In the genomic region with DNA sequence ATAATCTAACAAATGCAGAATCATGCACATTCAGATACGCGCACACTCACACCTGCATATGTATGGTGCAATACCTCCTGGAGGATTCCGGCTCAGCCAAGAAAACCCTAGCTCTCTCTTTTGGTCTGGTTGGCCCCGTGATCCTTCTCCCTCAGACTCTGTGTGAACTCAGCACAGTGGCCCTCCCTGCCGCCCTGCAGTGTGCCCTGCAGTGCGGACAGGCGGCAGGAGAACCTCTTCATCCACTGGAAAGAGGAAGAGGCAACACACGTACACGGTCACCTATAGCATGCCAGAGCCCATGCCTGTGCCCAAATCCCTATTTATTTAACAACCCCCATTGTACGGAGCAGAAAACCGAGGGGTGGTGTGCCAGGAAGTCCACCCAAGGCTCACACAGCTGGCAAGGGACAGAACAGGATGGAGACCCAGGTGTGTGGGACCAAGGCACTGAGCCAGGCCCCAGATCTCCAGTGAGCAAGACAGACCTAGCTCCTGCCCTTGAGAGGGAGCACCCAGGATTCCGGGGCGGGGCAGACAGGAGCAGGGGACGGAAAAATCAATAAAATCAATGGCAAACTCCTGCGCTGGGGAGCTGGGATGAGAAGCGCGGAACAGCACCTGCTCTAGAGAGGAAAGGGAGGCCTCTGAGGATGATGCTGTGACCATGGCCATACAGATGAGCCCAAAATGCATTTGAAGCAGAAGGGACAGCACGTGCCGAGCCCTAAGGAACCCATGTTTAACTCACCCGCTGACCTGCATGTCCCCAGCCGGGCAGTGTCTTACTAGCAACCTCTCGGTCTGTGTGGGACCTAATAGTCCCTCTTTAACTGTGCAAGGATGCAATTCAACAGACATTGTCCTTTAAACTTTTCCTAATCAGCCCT, we compare ENCODE assay signal across 1 cellular context.
TF ChIP-seq lines count a peak whose summit lies in the region.

No MANE protein-coding gene starts in this region.

TF ChIP-seq in A549, 52 proteins besides CTCF, POLR2A, EP300 and RAD21 (continued from another document):
- no peak for TF ChIP-seq NPAS2 (CRISPR knock-in tag; IDR thresholded peaks at IDR 0.05; ENCODE audit: borderline replicate concordance)
- TF ChIP-seq SREBF2 (IDR thresholded peaks at IDR 0.05): no peak
- no peak for TF ChIP-seq TP53 (CRISPR knock-in tag; IDR thresholded peaks at IDR 0.05)
- TF ChIP-seq RNF2 (IDR thresholded peaks at IDR 0.05; ENCODE audit: borderline replicate concordance, low read depth): no peak
- TF ChIP-seq ZNF302 (CRISPR knock-in tag; IDR thresholded peaks at IDR 0.05): no peak
- TF ChIP-seq, protein P1, sequence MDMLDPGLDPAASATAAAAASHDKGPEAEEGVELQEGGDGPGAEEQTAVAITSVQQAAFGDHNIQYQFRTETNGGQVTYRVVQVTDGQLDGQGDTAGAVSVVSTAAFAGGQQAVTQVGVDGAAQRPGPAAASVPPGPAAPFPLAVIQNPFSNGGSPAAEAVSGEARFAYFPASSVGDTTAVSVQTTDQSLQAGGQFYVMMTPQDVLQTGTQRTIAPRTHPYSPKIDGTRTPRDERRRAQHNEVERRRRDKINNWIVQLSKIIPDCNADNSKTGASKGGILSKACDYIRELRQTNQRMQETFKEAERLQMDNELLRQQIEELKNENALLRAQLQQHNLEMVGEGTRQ (IDR thresholded peaks at IDR 0.05): no peak
